In genomic region chr7:46220066-46220630, GRCh38 we compare ENCODE assay signal across 17 cellular contexts.
DNase-seq lines count a peak whose midpoint lies in the region; ATAC-seq, FAIRE-seq and TF ChIP-seq lines count a peak whose summit lies in the region.
"Had no signal": no experiment of that assay in that cellular context is flagged by ENCODE, and none has a peak within 500 bp of the region (broad histone marks: within the 10 kb centered on the region; RNA-seq: fewer than 3 reads in every experiment).

No MANE protein-coding gene starts in this region.

- H3K4me3 ChIP-seq in bronchial epithelial cell (ENCODE audit: low read depth, low read length) (no peak overlapping the region), lower leg skin (ENCODE audit: low read depth, poor library complexity, severe bottlenecking) (no peak overlapping the region), MM.1S (ENCODE audit: low read length) (no peak overlapping the region)
- H3K4me3 ChIP-seq: colonic mucosa had no signal

- no peak overlapping the region for H3K27ac ChIP-seq in MM.1S (ENCODE audit: low read length)
- H3K27ac ChIP-seq: colonic mucosa had no signal

- H3K27ac Mint-ChIP-seq in stimulated activated naive CD8-positive, alpha-beta T cell treated with anti-CD3 and anti-CD28 coated beads, Interleukin-15, amount 100 ng/mL, for 72 hours = no peak overlapping the region
- H3K27ac Mint-ChIP-seq: memory B cell; natural killer cell treated with Interleukin-12 subunit alpha and Interleukin-12 subunit beta and Interleukin-15 and Interleukin-18, amount 100 ng/mL, for 72 hours had no signal

- H2AFZ ChIP-seq in MM.1S (ENCODE audit: low read length) = no peak overlapping the region

- H3K9me3 ChIP-seq in MM.1S (replicated peaks; ENCODE audit: insufficient read depth, low read length) = no peaks in the 10 kb centered on the region
- H3K9me3 ChIP-seq: colonic mucosa had no signal

- no peaks in the 10 kb centered on the region for H4K20me1 ChIP-seq in MM.1S (ENCODE audit: insufficient read depth, low read length)

- H3K27me3 ChIP-seq in bronchial epithelial cell (ENCODE audit: control insufficient read depth, insufficient read depth, low read length) (no peaks in the 10 kb centered on the region), MM.1S (replicated peaks; ENCODE audit: insufficient read depth, low read length) (no peaks in the 10 kb centered on the region)
- H3K27me3 ChIP-seq: colonic mucosa had no signal

- H3K4me1 Mint-ChIP-seq in stimulated activated naive CD8-positive, alpha-beta T cell treated with anti-CD3 and anti-CD28 coated beads, Interleukin-15, amount 100 ng/mL, for 72 hours = no peaks in the 10 kb centered on the region
- H3K4me1 Mint-ChIP-seq: memory B cell had no signal

- TF ChIP-seq POLR2A in lower leg skin (IDR thresholded peaks at IDR 0.05) = no peak

- no peaks in the 10 kb centered on the region for H3K79me2 ChIP-seq in MM.1S (ENCODE audit: low read length)

- TF ChIP-seq CTCF in bronchial epithelial cell (IDR thresholded peaks at IDR 0.05; ENCODE audit: insufficient read depth, low read length, severe bottlenecking) (no peak), lower leg skin (IDR thresholded peaks at IDR 0.05) (no peak), GM20000 (IDR thresholded peaks at IDR 0.05; ENCODE audit: extremely low read depth, missing control alignments) (no peak), MM.1S (IDR thresholded peaks at IDR 0.05; ENCODE audit: low read length) (no peak)

- no peaks in the 10 kb centered on the region for H3K9me2 ChIP-seq in MM.1S (replicated peaks; ENCODE audit: insufficient read depth, low read length)

- no peak overlapping the region for H3K4me2 ChIP-seq in MM.1S (ENCODE audit: low read depth, low read length)

- no peaks in the 10 kb centered on the region for H3F3A ChIP-seq in MM.1S (ENCODE audit: insufficient read depth, low read length)

- FAIRE-seq in bronchial epithelial cell (lab: Jason Lieb, UNC) = peak; percentile 99

- WGBS in lower leg skin, 2 donors = 44 to 50% methylated on average over 7 of the region's 7 CpGs

- no peak for ATAC-seq in stimulated activated naive CD8-positive, alpha-beta T cell treated with anti-CD3 and anti-CD28 coated beads, Interleukin-15, amount 100 ng/mL, for 72 hours
- no peak for ATAC-seq in GM19452 (IDR thresholded peaks at IDR 0.05; ENCODE audit: unreplicated experiment)
- ATAC-seq: natural killer cell treated with Interleukin-12 subunit alpha and Interleukin-12 subunit beta and Interleukin-15 and Interleukin-18, amount 100 ng/mL, for 72 hours had no signal

- H3K36me3 ChIP-seq in bronchial epithelial cell (ENCODE audit: control insufficient read depth, insufficient read depth, low read length) (no peaks in the 10 kb centered on the region), MM.1S (replicated peaks; ENCODE audit: insufficient read depth, low read length) (no peaks in the 10 kb centered on the region)
- H3K36me3 ChIP-seq: colonic mucosa had no signal

- no peak overlapping the region for H3K4me3 Mint-ChIP-seq in stimulated activated naive CD8-positive, alpha-beta T cell treated with anti-CD3 and anti-CD28 coated beads, Interleukin-15, amount 100 ng/mL, for 72 hours
- H3K4me3 Mint-ChIP-seq: memory B cell; natural killer cell treated with Interleukin-12 subunit alpha and Interleukin-12 subunit beta and Interleukin-15 and Interleukin-18, amount 100 ng/mL, for 72 hours had no signal

- in situ Hi-C loops in Caki2 (cut with HindIII; ENCODE audit: low pct_unique_long_range_greater_than_20kb, low sequenced_read_pairs) = no loop called here

- H3K27me3 Mint-ChIP-seq in stimulated activated naive CD8-positive, alpha-beta T cell treated with anti-CD3 and anti-CD28 coated beads, Interleukin-15, amount 100 ng/mL, for 72 hours = no peaks in the 10 kb centered on the region
- H3K27me3 Mint-ChIP-seq: memory B cell had no signal

- peaks cover 7 to 24% of the 10 kb centered on the region in 2 donors for H3K9me3 Mint-ChIP-seq in stimulated activated naive CD8-positive, alpha-beta T cell treated with anti-CD3 and anti-CD28 coated beads, Interleukin-15, amount 100 ng/mL, for 72 hours

- DNase-seq in Caki2 (ENCODE audit: low read depth) (peak; percentile 61), HT1080 (ENCODE audit: low read depth) (peak; percentile 28), bronchial epithelial cell (ENCODE audit: low read depth) (peak; percentile 98), lower leg skin (ENCODE audit: low spot score in 2 of 2) (peak; percentile 57 to 88), GM20000 (ENCODE audit: low spot score) (no peak), MM.1S (no peak)
- DNase-seq in stimulated activated naive CD8-positive, alpha-beta T cell treated with anti-CD3 and anti-CD28 coated beads, Interleukin-15, amount 100 ng/mL, for 72 hours = no peak
- DNase-seq: activated effector memory CD4-positive, alpha-beta T cell treated with Interleukin-2 at 50 U/mL for 16 hours; colonic mucosa; KBM-7; NCI-H1436; NCI-H226; SHP77; stimulated activated CD4-positive, alpha-beta T cell treated with anti-CD3 and anti-CD28 coated beads, Interleukin-15, amount 100 ng/mL, for 24 hours had no signal

- H3K4me1 ChIP-seq in MM.1S (ENCODE audit: low read length) = no peaks in the 10 kb centered on the region
- H3K4me1 ChIP-seq: colonic mucosa had no signal

- intact Hi-C loops in lower leg skin (cut with DNase I; ENCODE audit: low total_unique reads) = no loop called here

- no peak overlapping the region for H3K9ac ChIP-seq in MM.1S (ENCODE audit: low read length)

Comparison
In these comparisons a context has a peak if more than half of its experiments do, and no peak if none do; other contexts are left out.
1. DNase-seq: peak in Caki2 (single experiment), HT1080 (single experiment), bronchial epithelial cell (single experiment) and lower leg skin (2 of 2); none in stimulated activated naive CD8-positive, alpha-beta T cell treated with anti-CD3 and anti-CD28 coated beads, Interleukin-15, amount 100 ng/mL, for 72 hours (0 of 2), GM20000 (single experiment) and MM.1S (single experiment).